Comparison of ENCODE assay signal across 21 cellular contexts in the genomic region with DNA sequence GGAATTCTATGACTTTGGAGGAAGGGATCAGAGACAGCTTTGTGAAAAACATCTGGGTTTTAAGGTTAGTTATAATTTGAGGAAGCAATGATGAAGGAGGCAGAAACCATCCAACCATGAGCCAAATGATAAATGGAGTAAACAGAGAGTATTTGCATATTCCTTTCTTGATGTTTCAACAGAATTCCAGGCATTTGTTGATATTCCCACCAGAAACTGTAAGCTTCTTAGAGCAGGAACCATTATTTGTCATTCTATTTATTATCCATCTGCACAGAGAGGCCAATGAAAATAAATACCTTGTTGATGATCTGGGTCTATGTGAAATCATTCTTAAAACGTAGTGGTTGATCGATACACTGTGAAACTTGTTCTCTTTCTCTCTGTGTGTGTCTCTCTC.
"Had no signal": no experiment of that assay in that cellular context is flagged by ENCODE, and none has a peak within 500 bp of the region (broad histone marks: within the 10 kb centered on the region; RNA-seq: fewer than 3 reads in every experiment).

No MANE protein-coding gene starts in this region.

- H3K9me3 ChIP-seq: psoas muscle, right lobe of liver, suprapubic skin, thyroid gland, upper lobe of left lung, vagina had no signal

- H3K4me3 ChIP-seq: dorsolateral prefrontal cortex, lung, psoas muscle, right lobe of liver, suprapubic skin, thyroid gland, upper lobe of left lung, vagina had no signal

- H3K4me1 ChIP-seq: foreskin keratinocyte, psoas muscle, suprapubic skin, thyroid gland, upper lobe of left lung, vagina had no signal

- H3K36me3 ChIP-seq: right lobe of liver, suprapubic skin, thyroid gland, upper lobe of left lung, vagina had no signal

- H3K27me3 ChIP-seq: foreskin keratinocyte, right lobe of liver, suprapubic skin, thyroid gland, upper lobe of left lung, vagina had no signal

- H3K27ac ChIP-seq: dorsolateral prefrontal cortex, foreskin keratinocyte, psoas muscle, right lobe of liver, suprapubic skin, thyroid gland, upper lobe of left lung, vagina had no signal

- DNase-seq: cortex of kidney; dorsolateral prefrontal cortex; effector CD8-positive, alpha-beta T cell; foreskin keratinocyte; left colon; left ventricle myocardium superior; mesendoderm; naive thymus-derived CD4-positive, alpha-beta T cell; nephron progenitor cell; psoas muscle; retina; right lobe of liver; stimulated activated CD4-positive, alpha-beta T cell treated with anti-CD3 and anti-CD28 coated beads, Interleukin-4, amount 100 ng/mL, for 1 hour; stimulated activated CD8-positive, alpha-beta memory T cell treated with anti-CD3 and anti-CD28 coated beads, Interleukin-4, amount 100 ng/mL, for 48 hours; stimulated activated naive CD8-positive, alpha-beta T cell treated with anti-CD3 and anti-CD28 coated beads, Interleukin-15, Interleukin-2, amounts not matched to agents 100 U/mL and 50 U/mL, for 24 hours; thyroid gland; upper lobe of left lung had no signal

- ATAC-seq: foreskin keratinocyte; left colon; left ventricle myocardium superior; naive thymus-derived CD4-positive, alpha-beta T cell; psoas muscle; right lobe of liver; stimulated activated effector memory CD8-positive, alpha-beta T cell treated with anti-CD3 and anti-CD28 coated beads, Interleukin-12 subunit alpha, Interleukin-12 subunit beta, amount 100 ng/mL, for 72 hours; stimulated activated naive CD8-positive, alpha-beta T cell treated with anti-CD3 and anti-CD28 coated beads, Interleukin-15, Interleukin-2, amounts not matched to agents 100 U/mL and 50 U/mL, for 24 hours had no signal
